ENCODE assay signal across 1 cellular context in the genomic region with DNA sequence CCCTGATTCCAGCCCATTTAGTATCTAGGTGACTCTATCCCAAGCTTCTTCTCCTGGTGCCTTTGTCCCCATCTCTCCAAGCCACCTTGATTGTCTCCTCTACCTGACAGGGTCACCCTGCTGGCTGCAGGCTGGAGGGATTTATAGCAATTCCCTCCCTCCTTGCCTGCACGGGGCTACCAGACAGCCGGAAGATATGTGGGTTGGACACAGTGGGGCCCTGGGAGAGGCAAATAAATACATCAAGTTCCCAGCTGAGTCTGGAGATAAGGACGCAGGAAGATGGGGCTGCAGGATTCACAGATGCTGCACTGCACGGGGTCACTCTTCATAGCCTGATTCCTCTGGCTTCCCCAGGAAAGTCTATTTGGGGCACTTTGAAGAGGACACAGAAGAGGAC.
TF ChIP-seq lines count a peak whose summit lies in the region.

No MANE protein-coding gene starts in this region.

TF ChIP-seq in GM23338, 12 proteins besides CTCF, POLR2A, EP300 and RAD21 (continued from another document):
- TF ChIP-seq, protein P1, sequence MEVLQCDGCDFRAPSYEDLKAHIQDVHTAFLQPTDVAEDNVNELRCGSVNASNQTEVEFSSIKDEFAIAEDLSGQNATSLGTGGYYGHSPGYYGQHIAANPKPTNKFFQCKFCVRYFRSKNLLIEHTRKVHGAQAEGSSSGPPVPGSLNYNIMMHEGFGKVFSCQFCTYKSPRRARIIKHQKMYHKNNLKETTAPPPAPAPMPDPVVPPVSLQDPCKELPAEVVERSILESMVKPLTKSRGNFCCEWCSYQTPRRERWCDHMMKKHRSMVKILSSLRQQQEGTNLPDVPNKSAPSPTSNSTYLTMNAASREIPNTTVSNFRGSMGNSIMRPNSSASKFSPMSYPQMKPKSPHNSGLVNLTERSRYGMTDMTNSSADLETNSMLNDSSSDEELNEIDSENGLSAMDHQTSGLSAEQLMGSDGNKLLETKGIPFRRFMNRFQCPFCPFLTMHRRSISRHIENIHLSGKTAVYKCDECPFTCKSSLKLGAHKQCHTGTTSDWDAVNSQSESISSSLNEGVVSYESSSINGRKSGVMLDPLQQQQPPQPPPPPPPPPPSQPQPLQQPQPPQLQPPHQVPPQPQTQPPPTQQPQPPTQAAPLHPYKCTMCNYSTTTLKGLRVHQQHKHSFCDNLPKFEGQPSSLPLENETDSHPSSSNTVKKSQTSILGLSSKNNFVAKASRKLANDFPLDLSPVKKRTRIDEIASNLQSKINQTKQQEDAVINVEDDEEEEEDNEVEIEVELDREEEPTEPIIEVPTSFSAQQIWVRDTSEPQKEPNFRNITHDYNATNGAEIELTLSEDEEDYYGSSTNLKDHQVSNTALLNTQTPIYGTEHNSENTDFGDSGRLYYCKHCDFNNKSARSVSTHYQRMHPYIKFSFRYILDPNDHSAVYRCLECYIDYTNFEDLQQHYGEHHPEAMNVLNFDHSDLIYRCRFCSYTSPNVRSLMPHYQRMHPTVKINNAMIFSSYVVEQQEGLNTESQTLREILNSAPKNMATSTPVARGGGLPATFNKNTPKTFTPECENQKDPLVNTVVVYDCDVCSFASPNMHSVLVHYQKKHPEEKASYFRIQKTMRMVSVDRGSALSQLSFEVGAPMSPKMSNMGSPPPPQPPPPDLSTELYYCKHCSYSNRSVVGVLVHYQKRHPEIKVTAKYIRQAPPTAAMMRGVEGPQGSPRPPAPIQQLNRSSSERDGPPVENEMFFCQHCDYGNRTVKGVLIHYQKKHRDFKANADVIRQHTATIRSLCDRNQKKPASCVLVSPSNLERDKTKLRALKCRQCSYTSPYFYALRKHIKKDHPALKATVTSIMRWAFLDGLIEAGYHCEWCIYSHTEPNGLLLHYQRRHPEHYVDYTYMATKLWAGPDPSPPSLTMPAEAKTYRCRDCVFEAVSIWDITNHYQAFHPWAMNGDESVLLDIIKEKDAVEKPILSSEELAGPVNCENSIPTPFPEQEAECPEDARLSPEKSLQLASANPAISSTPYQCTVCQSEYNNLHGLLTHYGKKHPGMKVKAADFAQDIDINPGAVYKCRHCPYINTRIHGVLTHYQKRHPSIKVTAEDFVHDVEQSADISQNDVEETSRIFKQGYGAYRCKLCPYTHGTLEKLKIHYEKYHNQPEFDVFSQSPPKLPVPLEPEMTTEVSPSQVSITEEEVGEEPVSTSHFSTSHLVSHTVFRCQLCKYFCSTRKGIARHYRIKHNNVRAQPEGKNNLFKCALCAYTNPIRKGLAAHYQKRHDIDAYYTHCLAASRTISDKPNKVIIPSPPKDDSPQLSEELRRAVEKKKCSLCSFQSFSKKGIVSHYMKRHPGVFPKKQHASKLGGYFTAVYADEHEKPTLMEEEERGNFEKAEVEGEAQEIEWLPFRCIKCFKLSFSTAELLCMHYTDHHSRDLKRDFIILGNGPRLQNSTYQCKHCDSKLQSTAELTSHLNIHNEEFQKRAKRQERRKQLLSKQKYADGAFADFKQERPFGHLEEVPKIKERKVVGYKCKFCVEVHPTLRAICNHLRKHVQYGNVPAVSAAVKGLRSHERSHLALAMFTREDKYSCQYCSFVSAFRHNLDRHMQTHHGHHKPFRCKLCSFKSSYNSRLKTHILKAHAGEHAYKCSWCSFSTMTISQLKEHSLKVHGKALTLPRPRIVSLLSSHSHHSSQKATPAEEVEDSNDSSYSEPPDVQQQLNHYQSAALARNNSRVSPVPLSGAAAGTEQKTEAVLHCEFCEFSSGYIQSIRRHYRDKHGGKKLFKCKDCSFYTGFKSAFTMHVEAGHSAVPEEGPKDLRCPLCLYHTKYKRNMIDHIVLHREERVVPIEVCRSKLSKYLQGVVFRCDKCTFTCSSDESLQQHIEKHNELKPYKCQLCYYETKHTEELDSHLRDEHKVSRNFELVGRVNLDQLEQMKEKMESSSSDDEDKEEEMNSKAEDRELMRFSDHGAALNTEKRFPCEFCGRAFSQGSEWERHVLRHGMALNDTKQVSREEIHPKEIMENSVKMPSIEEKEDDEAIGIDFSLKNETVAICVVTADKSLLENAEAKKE (CRISPR knock-in tag; IDR thresholded peaks at IDR 0.05), result no peak
- TF ChIP-seq, protein P2, sequence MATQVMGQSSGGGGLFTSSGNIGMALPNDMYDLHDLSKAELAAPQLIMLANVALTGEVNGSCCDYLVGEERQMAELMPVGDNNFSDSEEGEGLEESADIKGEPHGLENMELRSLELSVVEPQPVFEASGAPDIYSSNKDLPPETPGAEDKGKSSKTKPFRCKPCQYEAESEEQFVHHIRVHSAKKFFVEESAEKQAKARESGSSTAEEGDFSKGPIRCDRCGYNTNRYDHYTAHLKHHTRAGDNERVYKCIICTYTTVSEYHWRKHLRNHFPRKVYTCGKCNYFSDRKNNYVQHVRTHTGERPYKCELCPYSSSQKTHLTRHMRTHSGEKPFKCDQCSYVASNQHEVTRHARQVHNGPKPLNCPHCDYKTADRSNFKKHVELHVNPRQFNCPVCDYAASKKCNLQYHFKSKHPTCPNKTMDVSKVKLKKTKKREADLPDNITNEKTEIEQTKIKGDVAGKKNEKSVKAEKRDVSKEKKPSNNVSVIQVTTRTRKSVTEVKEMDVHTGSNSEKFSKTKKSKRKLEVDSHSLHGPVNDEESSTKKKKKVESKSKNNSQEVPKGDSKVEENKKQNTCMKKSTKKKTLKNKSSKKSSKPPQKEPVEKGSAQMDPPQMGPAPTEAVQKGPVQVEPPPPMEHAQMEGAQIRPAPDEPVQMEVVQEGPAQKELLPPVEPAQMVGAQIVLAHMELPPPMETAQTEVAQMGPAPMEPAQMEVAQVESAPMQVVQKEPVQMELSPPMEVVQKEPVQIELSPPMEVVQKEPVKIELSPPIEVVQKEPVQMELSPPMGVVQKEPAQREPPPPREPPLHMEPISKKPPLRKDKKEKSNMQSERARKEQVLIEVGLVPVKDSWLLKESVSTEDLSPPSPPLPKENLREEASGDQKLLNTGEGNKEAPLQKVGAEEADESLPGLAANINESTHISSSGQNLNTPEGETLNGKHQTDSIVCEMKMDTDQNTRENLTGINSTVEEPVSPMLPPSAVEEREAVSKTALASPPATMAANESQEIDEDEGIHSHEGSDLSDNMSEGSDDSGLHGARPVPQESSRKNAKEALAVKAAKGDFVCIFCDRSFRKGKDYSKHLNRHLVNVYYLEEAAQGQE (IDR thresholded peaks at IDR 0.05; ENCODE audit: unreplicated experiment), result no peak
- no peak for TF ChIP-seq ZNF114 (CRISPR knock-in tag; IDR thresholded peaks at IDR 0.05)
